ENCODE assay signal across 22 cellular contexts in the genomic region with DNA sequence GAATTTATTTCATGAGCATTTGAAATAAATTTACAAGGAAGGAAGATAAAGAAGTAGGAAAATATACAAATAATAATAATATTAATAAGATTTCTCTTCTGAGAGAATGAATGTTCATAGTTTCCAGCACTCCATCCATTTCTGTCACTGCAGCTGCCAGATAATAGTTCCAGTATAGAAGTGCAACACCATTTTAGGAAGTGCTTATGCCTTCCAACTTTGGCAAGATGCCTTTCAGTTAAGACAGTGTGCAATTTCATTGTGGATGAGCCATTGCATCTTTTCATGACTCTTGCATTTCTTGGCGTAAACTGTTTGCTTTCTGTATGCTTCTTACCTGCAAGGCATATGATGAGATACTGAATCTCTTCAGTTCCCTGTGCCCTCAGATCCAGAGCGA.
DNase-seq lines count a peak whose midpoint lies in the region; ATAC-seq and TF ChIP-seq lines count a peak whose summit lies in the region.
"Had no signal": no experiment of that assay in that cellular context is flagged by ENCODE, and none has a peak within 500 bp of the region (broad histone marks: within the 10 kb centered on the region; RNA-seq: fewer than 3 reads in every experiment).

No MANE protein-coding gene starts in this region.

- H3K4me2 ChIP-seq in fibroblast of lung (ENCODE audit: extremely low read depth, insufficient read depth, low read length): no peak overlapping the region

- CTCF ChIA-PET in activated CD8-positive, alpha-beta T cell treated with anti-CD3 and anti-CD28 coated beads for 36 hours (lab: Charles Lee): no interaction called here

- no peaks in the 10 kb centered on the region for H3K79me2 ChIP-seq in fibroblast of lung (ENCODE audit: control insufficient read depth, insufficient read depth, low read length)

- H3K9ac ChIP-seq in fibroblast of lung (ENCODE audit: insufficient read depth, low read length): no peak overlapping the region

- no peaks in the 10 kb centered on the region for H3K4me1 Mint-ChIP-seq in activated CD8-positive, alpha-beta T cell treated with anti-CD3 and anti-CD28 coated beads for 36 hours (ENCODE audit: low read depth)
- H3K4me1 Mint-ChIP-seq: B cell had no signal

- H3K27me3 Mint-ChIP-seq in activated CD8-positive, alpha-beta T cell treated with anti-CD3 and anti-CD28 coated beads for 36 hours: no peaks in the 10 kb centered on the region
- H3K27me3 Mint-ChIP-seq: B cell had no signal

- no peak overlapping the region for H3K27ac Mint-ChIP-seq in activated CD8-positive, alpha-beta T cell treated with anti-CD3 and anti-CD28 coated beads for 36 hours
- H3K27ac Mint-ChIP-seq: B cell had no signal

- no peaks in the 10 kb centered on the region for H4K20me1 ChIP-seq in fibroblast of lung (ENCODE audit: control insufficient read depth, extremely low read depth, insufficient read depth, low read length)

- TF ChIP-seq CTCF in heart left ventricle (IDR thresholded peaks at IDR 0.05): no peak
- TF ChIP-seq CTCF in fibroblast of lung (conservative IDR thresholded peaks at IDR 0.05 in 1 of 2, IDR thresholded peaks at IDR 0.05 in 1 of 2; ENCODE audit: low read depth in 1 of 2, low read length in 2 of 2): no peak
- no peak for TF ChIP-seq CTCF in neutrophil (IDR thresholded peaks at IDR 0.05)
- TF ChIP-seq CTCF in activated CD8-positive, alpha-beta T cell treated with anti-CD3 and anti-CD28 coated beads for 36 hours (IDR thresholded peaks at IDR 0.05): no peak

- H3K27ac ChIP-seq in heart left ventricle (peak overlapping the region in 11 of 12 donors; percentile 51 to 87 (median 83)), fibroblast of lung (ENCODE audit: insufficient read depth, low read length) (no peak overlapping the region), neutrophil (peak overlapping the region; percentile 89)
- H3K27ac ChIP-seq: HL-60 had no signal

- H3K36me3 ChIP-seq in heart left ventricle: peaks cover 0 to 5% (median 0%) of the 10 kb centered on the region in 9 donors
- H3K36me3 ChIP-seq in fibroblast of lung (ENCODE audit: control insufficient read depth, insufficient read depth, low read length): no peaks in the 10 kb centered on the region
- no peaks in the 10 kb centered on the region for H3K36me3 ChIP-seq in neutrophil
- H3K36me3 ChIP-seq: HAP-1, Peyer's patch had no signal

- WGBS in heart left ventricle, 4 donors: 77 to 87% (median 84%) methylated on average over 2 of the region's 2 CpGs

- TF ChIP-seq POLR2A in heart left ventricle (IDR thresholded peaks at IDR 0.05): no peak

- peak in 2 of 4 donors; percentile 31 to 40 for ATAC-seq in heart left ventricle
- no peak for ATAC-seq in Right ventricle myocardium inferior
- ATAC-seq in activated CD8-positive, alpha-beta T cell treated with anti-CD3 and anti-CD28 coated beads for 36 hours: no peak
- ATAC-seq in GM21528 (IDR thresholded peaks at IDR 0.05; ENCODE audit: low FRiP score, unreplicated experiment): no peak

- POLR2A ChIA-PET in activated CD8-positive, alpha-beta T cell treated with anti-CD3 and anti-CD28 coated beads for 36 hours (lab: Charles Lee): no interaction called here

- H3K4me3 Mint-ChIP-seq in activated CD8-positive, alpha-beta T cell treated with anti-CD3 and anti-CD28 coated beads for 36 hours: no peak overlapping the region
- H3K4me3 Mint-ChIP-seq: B cell had no signal

- peaks cover 12 to 65% (median 32%) of the 10 kb centered on the region in 12 donors for H3K4me1 ChIP-seq in heart left ventricle
- H3K4me1 ChIP-seq in fibroblast of lung (ENCODE audit: control insufficient read depth, extremely low read depth, insufficient read depth, low read length): no peaks in the 10 kb centered on the region
- peaks cover 24 to 33% of the 10 kb centered on the region in 2 experiments for H3K4me1 ChIP-seq in neutrophil (ENCODE audit: control insufficient read depth in 1 of 2, insufficient read depth in 1 of 2, low read depth in 1 of 2, low read length in 1 of 2)
- H3K4me1 ChIP-seq: HAP-1, Peyer's patch had no signal

- peaks cover 10% of the 10 kb centered on the region for H3K9me3 Mint-ChIP-seq in activated CD8-positive, alpha-beta T cell treated with anti-CD3 and anti-CD28 coated beads for 36 hours

- H3K9me3 ChIP-seq in heart left ventricle (no peaks in the 10 kb centered on the region), fibroblast of lung (ENCODE audit: control insufficient read depth, insufficient read depth, low read depth, low read length) (no peaks in the 10 kb centered on the region), neutrophil (no peaks in the 10 kb centered on the region)
- H3K9me3 ChIP-seq: HAP-1, Peyer's patch had no signal

- H3K27me3 ChIP-seq in heart left ventricle: no peaks in the 10 kb centered on the region
- H3K27me3 ChIP-seq in fibroblast of lung (ENCODE audit: control insufficient read depth, insufficient read depth, low read length): no peaks in the 10 kb centered on the region
- H3K27me3 ChIP-seq in neutrophil: no peaks in the 10 kb centered on the region
- H3K27me3 ChIP-seq: MG63, Peyer's patch had no signal

- no peaks in the 10 kb centered on the region for H3K36me3 Mint-ChIP-seq in activated CD8-positive, alpha-beta T cell treated with anti-CD3 and anti-CD28 coated beads for 36 hours (ENCODE audit: low read depth)

- H3K4me3 ChIP-seq in heart left ventricle (no peak overlapping the region), fibroblast of lung (replicated peaks in 1 of 4; ENCODE audit: control extremely low read depth in 1 of 4, insufficient read depth in 1 of 4, low read depth in 3 of 4, low read length in 4 of 4) (no peak overlapping the region), neutrophil (ENCODE audit: low read depth in 1 of 2, low read length in 1 of 2) (no peak overlapping the region)
- H3K4me3 ChIP-seq: HAP-1, MG63, Peyer's patch had no signal

- intact Hi-C loops in heart left ventricle (cut with DNase I): loop anchor here in 5 of 10 donors (10.0 kb wide), 4 partner anchors 150 to 280 kb away; no protein-coding TSS in a partner anchor
- intact Hi-C loops in Right ventricle myocardium inferior (cut with DNase I): loop anchor here (2.0 kb wide), 1 partner anchor 22 kb away; no protein-coding TSS in a partner anchor
- intact Hi-C loops in activated CD8-positive, alpha-beta T cell treated with anti-CD3 and anti-CD28 coated beads for 36 hours (cut with micrococcal nuclease): no loop called here

- no peak overlapping the region for H2AFZ ChIP-seq in fibroblast of lung (ENCODE audit: low read length)

- no peak for DNase-seq in heart left ventricle
- DNase-seq in Right ventricle myocardium inferior (ENCODE audit: missing footprints): no peak
- peak; percentile 0 to 25 for DNase-seq in fibroblast of lung (ENCODE audit: low read depth in 2 of 2)
- DNase-seq in activated CD8-positive, alpha-beta T cell treated with anti-CD3 and anti-CD28 coated beads for 36 hours: no peak
- no peak for DNase-seq in iPS-NIHi7 (ENCODE audit: extremely low spot score)
- no peak for DNase-seq in dermis blood vessel endothelial cell
- DNase-seq: 8988T, COR-L47, DMS 273 treated with DMSO at 0.1 percent for 48 hours, DND-41, GDM1, MG63, NCI-H1092, NCI-H146, NCI-H2081, Peyer's patch, SHP77 treated with DMSO at 0.1 percent for 48 hours had no signal

Comparison
In these comparisons a context has a peak if more than half of its experiments do, and no peak if none do; other contexts are left out.
1. DNase-seq: peak in fibroblast of lung (2 of 2); none in heart left ventricle (0 of 5), Right ventricle myocardium inferior (single experiment), activated CD8-positive, alpha-beta T cell treated with anti-CD3 and anti-CD28 coated beads for 36 hours (single experiment), iPS-NIHi7 (single experiment) and dermis blood vessel endothelial cell (single experiment).